ENCODE assay signal across 11 cellular contexts in the genomic region with DNA sequence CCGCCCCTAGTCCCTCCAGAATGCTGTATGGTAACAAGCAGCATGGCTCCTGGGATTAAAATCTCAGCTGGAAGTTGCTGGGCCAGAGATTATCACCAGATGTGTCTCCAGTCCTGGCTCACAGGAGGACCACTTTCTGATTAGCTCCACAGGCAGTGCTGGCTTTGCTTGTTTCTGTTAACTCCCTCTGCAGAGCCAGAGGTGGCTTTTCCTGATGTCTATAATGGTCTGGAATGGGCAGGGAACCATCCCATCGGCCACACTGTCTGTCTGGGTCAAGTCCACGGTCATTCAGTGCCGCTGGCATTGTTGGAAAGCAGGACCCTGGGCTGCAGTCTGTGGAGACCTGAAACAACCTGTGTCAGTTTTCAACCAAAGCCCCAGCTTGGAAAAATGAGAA.
"Had no signal": no experiment of that assay in that cellular context is flagged by ENCODE, and none has a peak within 500 bp of the region (broad histone marks: within the 10 kb centered on the region; RNA-seq: fewer than 3 reads in every experiment).

No MANE protein-coding gene starts in this region.

- H2AFZ ChIP-seq: hepatocyte had no signal

- H3K4me3 ChIP-seq: hepatocyte, mucosa of descending colon, right atrium auricular region, tibial nerve, upper lobe of right lung, vagina had no signal

- H3K4me1 ChIP-seq: foreskin keratinocyte, upper lobe of right lung, vagina had no signal

- H3K36me3 ChIP-seq: vagina had no signal

- H3K27me3 ChIP-seq: hepatocyte, right atrium auricular region, tibial nerve, upper lobe of right lung, vagina had no signal

- H3K27ac ChIP-seq: epithelial cell of prostate, foreskin keratinocyte, hepatocyte, right atrium auricular region, tibial nerve, upper lobe of right lung, vagina had no signal

- H3K79me2 ChIP-seq: hepatocyte had no signal

- H3K9me3 ChIP-seq: mucosa of descending colon, right atrium auricular region, tibial nerve, upper lobe of right lung, vagina had no signal

- DNase-seq: effector memory CD4-positive, alpha-beta T cell; foreskin keratinocyte; stimulated activated CD4-positive, alpha-beta T cell treated with anti-CD3 and anti-CD28 coated beads, Interleukin-12 subunit alpha, Interleukin-12 subunit beta, amount 100 ng/mL, for 4 hours; stimulated activated naive CD4-positive, alpha-beta T cell treated with Interleukin-2 at 50 U/mL for 16 hours had no signal

- H3K4me2 ChIP-seq: hepatocyte had no signal
